ENCODE assay signal across 8 cellular contexts in genomic region chr4:78775278-78776030, GRCh38. TPM values are rescaled to one million over a fixed set of nuclear protein-coding genes. Genes with fewer than 3 reads are reported as not detected.
DNase-seq lines count a peak whose midpoint lies in the region; ATAC-seq lines count a peak whose summit lies in the region.

No MANE protein-coding gene starts in this region.

- no peaks in the 10 kb centered on the region for H3K9me3 ChIP-seq in endocrine pancreas (ENCODE audit: control insufficient read depth, low read length)

- ATAC-seq in HG03442 (IDR thresholded peaks at IDR 0.05; ENCODE audit: unreplicated experiment), result peak; percentile 53

- H3K9ac ChIP-seq in endocrine pancreas (ENCODE audit: control insufficient read depth, insufficient read depth, low read length), result peak overlapping the region; percentile 96

- no peaks in the 10 kb centered on the region for H3K27me3 ChIP-seq in endocrine pancreas (ENCODE audit: control insufficient read depth, insufficient read depth, low read length)

- peaks cover 22% of the 10 kb centered on the region for H3K4me1 ChIP-seq in endocrine pancreas (ENCODE audit: control insufficient read depth, insufficient read depth, low read length)

- peak overlapping the region; percentile 84 for H3K4me3 ChIP-seq in endocrine pancreas (ENCODE audit: control insufficient read depth, insufficient read depth, low read length)

- peak; percentile 88 for DNase-seq in CD1c-positive myeloid dendritic cell (ENCODE audit: extremely low spot score)
- peak; percentile 58 for DNase-seq in GM19240 (ENCODE audit: insufficient read length, low spot score)
- peak; percentile 78 for DNase-seq in NK-92 treated with Interleukin-12 subunit alpha and Interleukin-12 subunit beta, amount 100 ng/mL, for 24 hours (lab: John Stamatoyannopoulos, UW)
- peak; percentile 59 for DNase-seq in activated CD8-positive, alpha-beta memory T cell treated with anti-CD3 and anti-CD28 coated beads, Interleukin-2, amount 50 U/mL, for 1 hour (ENCODE audit: extremely low read depth)
- DNase-seq in mesenteric fat pad (ENCODE audit: low spot score), result peak; percentile 96
- DNase-seq in stimulated activated CD8-positive, alpha-beta memory T cell treated with anti-CD3 and anti-CD28 coated beads, Interleukin-15, amount 100 ng/mL, for 1 hour (ENCODE audit: low read depth), result peak; percentile 75

- no peaks in the 10 kb centered on the region for H3K36me3 ChIP-seq in endocrine pancreas (ENCODE audit: control insufficient read depth, insufficient read depth, low read length)

RNA-seq across cellular contexts. Expression of gene BMP2K, which starts 0.7 kb away (rescaled TPM):
- total RNA-seq in mesenteric fat pad, result 38.7 TPM

Comparison
In these comparisons a context has a peak if more than half of its experiments do, and no peak if none do; other contexts are left out.
1. Peak in every context shown above with its lines: DNase-seq, ATAC-seq and H3K4me3 ChIP-seq.